ENCODE assay signal across 10 cellular contexts in genomic region chr11:10387209-10388083, GRCh38.
DNase-seq lines count a peak whose midpoint lies in the region; ATAC-seq, FAIRE-seq and TF ChIP-seq lines count a peak whose summit lies in the region.
"Had no signal": no experiment of that assay in that cellular context is flagged by ENCODE, and none has a peak within 500 bp of the region (broad histone marks: within the 10 kb centered on the region; RNA-seq: fewer than 3 reads in every experiment).

No MANE protein-coding gene starts in this region.

- ATAC-seq in A549 (peak; percentile 17 to 31; a peak in 4 of 6 replicates), HG03097 (IDR thresholded peaks at IDR 0.05; ENCODE audit: low FRiP score, unreplicated experiment) (no peak), HG02759 (IDR thresholded peaks at IDR 0.05; ENCODE audit: unreplicated experiment) (no peak)
- ATAC-seq: activated T-helper 17 cell treated with anti-CD3 and anti-CD28 coated beads, Interleukin-2, amount 50 U/mL, for 72 hours; HCT116 had no signal

- H3K4me1 ChIP-seq in A549 (peaks cover 35% of the 10 kb centered on the region), ovary (ENCODE audit: insufficient read depth) (peaks cover 25% of the 10 kb centered on the region)

- no peak overlapping the region for H3K4me2 ChIP-seq in A549

- no peak for DNase-seq in A549 (ENCODE audit: low read depth in 1 of 2, low spot score in 1 of 2)
- peak; percentile 5 for DNase-seq in NCI-H446 treated with DMSO at 0.1 percent for 48 hours (lab: John Stamatoyannopoulos, UW)
- DNase-seq in fibroblast of pulmonary artery (ENCODE audit: low read depth) = peak; percentile 92
- DNase-seq in ovary = peak; percentile 79 to 88 (median 83)
- DNase-seq in activated CD4-positive, alpha-beta T cell treated with anti-CD3 and anti-CD28 coated beads for 48 hours = no peak
- no peak for DNase-seq in inferior parietal cortex (ENCODE audit: extremely low spot score)

- POLR2A ChIA-PET in A549 (lab: Yijun Ruan, JAX) = no interaction called here

- intact Hi-C loops in ovary (cut with DNase I) = no loop called here

- TF ChIP-seq CTCF in A549 (IDR thresholded peaks at IDR 0.05) (no peak), fibroblast of pulmonary artery (IDR thresholded peaks at IDR 0.05; ENCODE audit: low read length, missing control alignments) (peak; percentile 1), ovary (IDR thresholded peaks at IDR 0.05) (no peak)

- TF ChIP-seq EP300 in A549 (IDR thresholded peaks at IDR 0.05) (no peak), ovary (IDR thresholded peaks at IDR 0.05) (no peak)

- TF ChIP-seq RAD21 in A549 (conservative IDR thresholded peaks at IDR 0.05 in 1 of 2, IDR thresholded peaks at IDR 0.05 in 1 of 2) = no peak

- H3K36me3 ChIP-seq in ovary = no peaks in the 10 kb centered on the region

- H3K27me3 ChIP-seq in ovary = no peaks in the 10 kb centered on the region

- H3K27ac ChIP-seq in A549 = 0 out of 6 replicates have a peak overlapping the region, but pooled peaks of 1 of the 2 experiments have one; percentile 34
- H3K27ac ChIP-seq in ovary = peak overlapping the region; percentile 39 to 73

- H3K9me3 ChIP-seq in A549 (0 out of 3 replicates have a peak, but pooled peaks cover 3% of the 10 kb centered on the region), ovary (no peaks in the 10 kb centered on the region)

- TF ChIP-seq POLR2A in A549 (IDR thresholded peaks at IDR 0.05; ENCODE audit: low read length) (no peak), ovary (IDR thresholded peaks at IDR 0.05) (no peak)

- CTCF ChIA-PET in A549 (lab: Yijun Ruan, JAX) = interaction anchor here (1.0 to 1.7 kb wide), 4 partner anchors 19 to 84 kb away, joined by 3 to 4 read pairs (median 4); no protein-coding TSS in a partner anchor

- WGBS in A549 (ENCODE audit: missing lambda C conversion rate) = 81% methylated on average over 17 of the region's 17 CpGs
- 9 to 15% (median 10%) methylated on average over 17 of the region's 17 CpGs for WGBS in ovary, 3 donors

- no peak overlapping the region for H3K4me3 ChIP-seq in A549
- H3K4me3 ChIP-seq in fibroblast of pulmonary artery (replicated peaks; ENCODE audit: low read depth, low read length) = no peak overlapping the region
- H3K4me3 ChIP-seq in ovary = no peak overlapping the region

- no peak for FAIRE-seq in A549 (lab: Jason Lieb, UNC)

TF ChIP-seq in A549, 52 proteins besides CTCF, POLR2A, EP300 and RAD21:
- no peak for TF ChIP-seq ZNF302 (CRISPR knock-in tag; IDR thresholded peaks at IDR 0.05)
- no peak for TF ChIP-seq ELK1 (IDR thresholded peaks at IDR 0.05; ENCODE audit: low read depth, low read length)
- no peak for TF ChIP-seq HOXA7 (CRISPR knock-in tag; IDR thresholded peaks at IDR 0.05)
- TF ChIP-seq MAFK (IDR thresholded peaks at IDR 0.05; ENCODE audit: partially characterized antibody) = no peak
- TF ChIP-seq CHD4 (IDR thresholded peaks at IDR 0.05; ENCODE audit: borderline replicate concordance) = no peak
- no peak for TF ChIP-seq JUN (IDR thresholded peaks at IDR 0.05)
- TF ChIP-seq POLR2AphosphoS2 (conservative IDR thresholded peaks at IDR 0.05; ENCODE audit: low read length) = no peak
- no peak for TF ChIP-seq CBX2 (IDR thresholded peaks at IDR 0.05; ENCODE audit: borderline replicate concordance, low read depth)
- TF ChIP-seq NR3C1 (IDR thresholded peaks at IDR 0.05) = no peak
- TF ChIP-seq KDM1A (IDR thresholded peaks at IDR 0.05; ENCODE audit: low read depth) = no peak
- TF ChIP-seq MAZ (IDR thresholded peaks at IDR 0.05; ENCODE audit: borderline replicate concordance, low read depth, low read length) = no peak
- no peak for TF ChIP-seq RNF2 (IDR thresholded peaks at IDR 0.05; ENCODE audit: borderline replicate concordance, low read depth)
- TF ChIP-seq HMGXB4 (CRISPR knock-in tag; IDR thresholded peaks at IDR 0.05; ENCODE audit: borderline replicate concordance) = no peak
- TF ChIP-seq RFX5 (IDR thresholded peaks at IDR 0.05) = no peak
- TF ChIP-seq GATA3 (IDR thresholded peaks at IDR 0.05; ENCODE audit: borderline replicate concordance) = no peak
- no peak for TF ChIP-seq ZFP36 (IDR thresholded peaks at IDR 0.05; ENCODE audit: borderline replicate concordance, partially characterized antibody)
- no peak for TF ChIP-seq EHMT2 (IDR thresholded peaks at IDR 0.05; ENCODE audit: low read depth)
- TF ChIP-seq KDM5A (IDR thresholded peaks at IDR 0.05) = no peak
- no peak for TF ChIP-seq PBX3 (IDR thresholded peaks at IDR 0.05)

Comparison
In these comparisons a context has a peak if more than half of its experiments do, and no peak if none do; other contexts are left out.
1. ATAC-seq: peak in A549 (2 of 2); none in HG03097 (single experiment) and HG02759 (single experiment).
2. DNase-seq: peak in NCI-H446 treated with DMSO at 0.1 percent for 48 hours (single experiment), fibroblast of pulmonary artery (single experiment) and ovary (5 of 5); none in A549 (0 of 2), activated CD4-positive, alpha-beta T cell treated with anti-CD3 and anti-CD28 coated beads for 48 hours (single experiment) and inferior parietal cortex (single experiment).